In the genomic region with DNA sequence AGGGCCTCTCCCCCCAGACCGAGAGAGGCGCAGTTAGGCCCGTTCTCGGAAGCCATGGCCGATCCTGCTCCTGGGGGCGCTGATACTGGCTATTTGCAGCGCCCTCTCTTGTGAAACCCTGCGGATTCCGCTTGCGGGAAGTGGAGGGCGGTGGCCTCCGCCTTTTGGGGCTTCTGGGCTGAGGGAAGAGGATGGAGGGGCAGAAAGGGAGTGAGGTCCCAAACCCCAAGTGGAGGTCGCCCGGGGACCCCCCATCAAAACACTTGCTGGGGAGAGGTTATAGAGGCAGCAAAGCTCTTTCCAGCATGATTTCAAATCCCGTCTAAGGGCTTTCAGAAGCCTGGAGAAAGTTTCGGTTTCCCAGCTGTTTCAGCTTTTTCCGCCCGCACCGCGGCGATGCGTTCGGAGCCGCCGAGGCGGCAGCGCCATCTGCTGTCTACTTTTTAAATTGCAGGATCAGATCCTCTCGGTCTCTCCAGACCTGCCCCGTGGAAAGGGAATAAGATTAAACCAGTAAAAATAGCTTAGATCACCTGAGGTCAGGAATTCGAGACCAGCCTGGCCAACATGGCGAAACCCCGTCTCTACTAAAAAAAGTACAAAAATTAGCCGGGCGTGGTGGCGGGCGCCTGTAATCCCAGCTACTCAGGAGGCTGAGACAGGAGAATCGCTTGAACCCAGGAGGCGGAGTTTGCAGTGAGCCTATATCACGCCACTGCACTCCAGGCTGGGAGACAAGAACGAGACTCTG, we compare ENCODE assay signal across 8 cellular contexts. TPM values are rescaled to one million over a fixed set of nuclear protein-coding genes. Genes with fewer than 3 reads are reported as not detected.
DNase-seq lines count a peak whose midpoint lies in the region; ATAC-seq and TF ChIP-seq lines count a peak whose summit lies in the region.

No MANE protein-coding gene starts in this region.

- no peak for TF ChIP-seq POLR2A in prostate gland (IDR thresholded peaks at IDR 0.05)
- TF ChIP-seq POLR2A in upper lobe of left lung (IDR thresholded peaks at IDR 0.05), result no peak

- H3K9me3 ChIP-seq in T-helper 17 cell (ENCODE audit: control insufficient read depth, low read length, poor library complexity, severe bottlenecking) (no peaks in the 10 kb centered on the region), right atrium auricular region (no peaks in the 10 kb centered on the region), prostate gland (no peaks in the 10 kb centered on the region), upper lobe of left lung (no peaks in the 10 kb centered on the region)

- no peaks in the 10 kb centered on the region for H3K27me3 Mint-ChIP-seq in T-helper 17 cell

- H3K4me3 Mint-ChIP-seq in T-helper 17 cell, result peak overlapping the region; percentile 83

- H3K4me1 ChIP-seq in right atrium auricular region, result peaks cover 0 to 12% of the 10 kb centered on the region in 2 donors
- H3K4me1 ChIP-seq in prostate gland (replicated peaks), result no peaks in the 10 kb centered on the region
- peaks cover 14 to 29% (median 20%) of the 10 kb centered on the region in 4 donors for H3K4me1 ChIP-seq in upper lobe of left lung

- H3K27ac Mint-ChIP-seq in T-helper 17 cell, result peak overlapping the region; percentile 94

- intact Hi-C loops in prostate gland (cut with DNase I), result loop anchor here (1.0 to 10.0 kb wide), 5 partner anchors 82 to 641 kb away; a partner anchor contains a TSS

- no peaks in the 10 kb centered on the region for H3K27me3 ChIP-seq in right atrium auricular region
- H3K27me3 ChIP-seq in prostate gland (replicated peaks; ENCODE audit: insufficient read depth), result no peaks in the 10 kb centered on the region
- no peaks in the 10 kb centered on the region for H3K27me3 ChIP-seq in upper lobe of left lung

- ATAC-seq in T-helper 17 cell (peak; percentile 69), upper lobe of left lung (ENCODE audit: low FRiP score in 2 of 2) (peak; percentile 77 to 93)

- no peaks in the 10 kb centered on the region for H3K36me3 ChIP-seq in right atrium auricular region
- no peaks in the 10 kb centered on the region for H3K36me3 ChIP-seq in prostate gland
- H3K36me3 ChIP-seq in upper lobe of left lung, result no peaks in the 10 kb centered on the region

- H3K4me3 ChIP-seq in LNCaP clone FGC (ENCODE audit: low read depth, low read length) (peak overlapping the region; percentile 42), right atrium auricular region (peak overlapping the region; percentile 37 to 51), prostate gland (peak overlapping the region; percentile 21), upper lobe of left lung (peak overlapping the region; percentile 30 to 57 (median 50))

- peaks cover 26% of the 10 kb centered on the region for H3K4me1 Mint-ChIP-seq in T-helper 17 cell

- no peak for TF ChIP-seq EP300 in upper lobe of left lung (IDR thresholded peaks at IDR 0.05)

- H3K36me3 Mint-ChIP-seq in T-helper 17 cell (ENCODE audit: low read depth), result peaks cover 3% of the 10 kb centered on the region

- WGBS in prostate gland, result 18% methylated on average over 40 of the region's 40 CpGs
- 14 to 19% methylated on average over 26 to 36 of the region's 40 CpGs for WGBS in upper lobe of left lung, 2 donors

- DNase-seq in DMS79 treated with DMSO at 0.1 percent for 48 hours (lab: John Stamatoyannopoulos, UW), result peak; percentile 9
- DNase-seq in DMS79 (lab: John Stamatoyannopoulos, UW), result no peak
- DNase-seq in LNCaP clone FGC (ENCODE audit: low read depth), result no peak
- DNase-seq in T-helper 17 cell, result peak; percentile 66 to 87 (median 68)
- peak in 53 of 58 donors; percentile 9 to 84 (median 47) for DNase-seq in anterior cingulate cortex (lab: John Stamatoyannopoulos, UW)
- DNase-seq in right atrium auricular region (ENCODE audit: low spot score), result peak; percentile 84
- peak; percentile 66 for DNase-seq in prostate gland (ENCODE audit: low spot score)
- peak; percentile 83 to 91 for DNase-seq in upper lobe of left lung

- H3K27ac ChIP-seq in right atrium auricular region (peak overlapping the region; percentile 29 to 59), prostate gland (no peak overlapping the region), upper lobe of left lung (peak overlapping the region; percentile 64 to 86 (median 76))

- TF ChIP-seq CTCF in LNCaP clone FGC (IDR thresholded peaks at IDR 0.05; ENCODE audit: control insufficient read depth, extremely low read depth, insufficient read depth) (peak; percentile 81), right atrium auricular region (IDR thresholded peaks at IDR 0.05) (peak; percentile 79 to 95), prostate gland (IDR thresholded peaks at IDR 0.05) (peak; percentile 87 to 93 (median 88)), upper lobe of left lung (IDR thresholded peaks at IDR 0.05) (peak; percentile 81 to 94 (median 86))

RNA-seq across cellular contexts. Expression of a gene that starts 15.8 kb away (rescaled TPM):
- total RNA-seq in T-helper 17 cell (10 to 100 TPM; 44.0 to 58.9 TPM), right atrium auricular region (1 to 10 TPM in 1 of 2 donors, under 1 TPM in 1; 0.89 to 1.9 TPM), prostate gland (1 to 10 TPM in 1 of 2 donors, under 1 TPM in 1; 0.82 to 2.5 TPM), upper lobe of left lung (10 to 100 TPM in 4 of 6 donors, 1 to 10 TPM in 2; 3.2 to 16.9 (median 13.2) TPM)

RNA-seq across cellular contexts. Expression of a gene that starts 28.1 kb away (rescaled TPM):
- total RNA-seq in T-helper 17 cell, result 10 to 100 TPM in 1 of 2 donors, 1 to 10 TPM in 1; 9.4 to 16.6 TPM
- 1 to 10 TPM in 1 of 2 donors, under 1 TPM in 1; 0.44 to 1.6 TPM for total RNA-seq in right atrium auricular region
- 1 to 10 TPM; 2.8 to 5.6 TPM for total RNA-seq in prostate gland
- 10 to 100 TPM in 5 of 6 donors, 1 to 10 TPM in 1; 8.5 to 27.2 (median 11.2) TPM for total RNA-seq in upper lobe of left lung

Comparison
In these comparisons a context has a peak if more than half of its experiments do, and no peak if none do; other contexts are left out.
1. DNase-seq: peak in DMS79 treated with DMSO at 0.1 percent for 48 hours (single experiment), T-helper 17 cell (3 of 3), anterior cingulate cortex (53 of 58), right atrium auricular region (single experiment), prostate gland (single experiment) and upper lobe of left lung (2 of 2); none in DMS79 (single experiment) and LNCaP clone FGC (single experiment).
2. H3K27ac ChIP-seq: peak in right atrium auricular region (2 of 2) and upper lobe of left lung (4 of 4); none in prostate gland (0 of 2).
3. Peak in every context shown above with its lines, with median percentiles within 50 percentile points of each other: H3K4me3 ChIP-seq and CTCF ChIP-seq.